Comparison of ENCODE assay signal across 20 cellular contexts in genomic region chr20:7123457-7123856, GRCh38.
DNase-seq lines count a peak whose midpoint lies in the region; ATAC-seq and TF ChIP-seq lines count a peak whose summit lies in the region.
"Had no signal": no experiment of that assay in that cellular context is flagged by ENCODE, and none has a peak within 500 bp of the region (broad histone marks: within the 10 kb centered on the region; RNA-seq: fewer than 3 reads in every experiment).

No MANE protein-coding gene starts in this region.

- no peaks in the 10 kb centered on the region for H3K79me2 ChIP-seq in GM23338 (replicated peaks; ENCODE audit: insufficient read depth)

- H3K4me3 ChIP-seq in GM23338, result no peak overlapping the region
- H3K4me3 ChIP-seq: BLaER1 treated with 17β-estradiol and CSF1 and Interleukin-3, amounts not matched to agents 10 nM and 100 nM; Peyer's patch had no signal

- no peak overlapping the region for H3K27ac ChIP-seq in GM23338 (ENCODE audit: low read depth)
- H3K27ac ChIP-seq: BLaER1 treated with 17β-estradiol and CSF1 and Interleukin-3, amounts not matched to agents 10 nM and 100 nM; Peyer's patch had no signal

- H3K36me3 Mint-ChIP-seq in GM23338 (ENCODE audit: low read depth), result no peaks in the 10 kb centered on the region
- H3K36me3 Mint-ChIP-seq in mesothelial cell of epicardium, result no peaks in the 10 kb centered on the region
- H3K36me3 Mint-ChIP-seq: CD4-positive, alpha-beta memory T cell had no signal

- H3K9me3 Mint-ChIP-seq in GM23338 (no peaks in the 10 kb centered on the region), mesothelial cell of epicardium (no peaks in the 10 kb centered on the region)

- no peak for TF ChIP-seq CTCF in GM23338 (conservative IDR thresholded peaks at IDR 0.05; ENCODE audit: low read depth in 2 of 2)
- no peak for TF ChIP-seq CTCF in mesothelial cell of epicardium (IDR thresholded peaks at IDR 0.05; ENCODE audit: unreplicated experiment)

- H3K4me1 Mint-ChIP-seq in GM23338, result peaks cover 6% of the 10 kb centered on the region
- no peaks in the 10 kb centered on the region for H3K4me1 Mint-ChIP-seq in mesothelial cell of epicardium
- H3K4me1 Mint-ChIP-seq: CD4-positive, alpha-beta memory T cell had no signal

- H2AFZ ChIP-seq in GM23338, result peak overlapping the region; percentile 69; the same call in 1 of the 2 replicates

- no peak overlapping the region for H3K4me2 ChIP-seq in GM23338
- H3K4me2 ChIP-seq: BLaER1 treated with 17β-estradiol and CSF1 and Interleukin-3, amounts not matched to agents 10 nM and 100 nM had no signal

- H3K36me3 ChIP-seq in GM23338 (ENCODE audit: insufficient read depth), result no peaks in the 10 kb centered on the region
- H3K36me3 ChIP-seq: BLaER1 treated with 17β-estradiol and CSF1 and Interleukin-3, amounts not matched to agents 10 nM and 100 nM; Peyer's patch had no signal

- no peaks in the 10 kb centered on the region for H3F3A ChIP-seq in GM23338 (replicated peaks; ENCODE audit: low read depth)

- H3K9me2 ChIP-seq in GM23338 (ENCODE audit: insufficient read depth), result no peaks in the 10 kb centered on the region; the same call in 1 of the 2 replicates

- H3K27me3 ChIP-seq in GM23338 (ENCODE audit: insufficient read depth), result no peaks in the 10 kb centered on the region
- H3K27me3 ChIP-seq: BLaER1 treated with 17β-estradiol and CSF1 and Interleukin-3, amounts not matched to agents 10 nM and 100 nM; Peyer's patch had no signal

- no peak for DNase-seq in GM23338 (ENCODE audit: low spot score)
- peak in 2 of 3 experiments; percentile 52 to 77 for DNase-seq in NCI-H1417 (lab: John Stamatoyannopoulos, UW)
- no peak for DNase-seq in Right ventricle myocardium superior
- peak; percentile 42 for DNase-seq in left ventricle myocardium superior
- no peak for DNase-seq in hippocampal formation (lab: John Stamatoyannopoulos, UW)
- DNase-seq in mesothelial cell of epicardium (ENCODE audit: low spot score in 2 of 2, unreplicated experiment in 2 of 2), result no peak
- no peak for DNase-seq in SIG-M5 (lab: John Stamatoyannopoulos, UW)
- DNase-seq: CD4-positive, alpha-beta memory T cell; DMS153; GOT3; HCEC 1CT; Karpas-422; MV-4-11; NCI-H2029 treated with DMSO at 0.1 percent for 48 hours; NCI-H2171 treated with DMSO at 0.1 percent for 48 hours; NCI-H446 treated with DMSO at 0.1 percent for 48 hours; NCI-H774; Peyer's patch had no signal

- no peaks in the 10 kb centered on the region for H4K20me1 ChIP-seq in GM23338 (replicated peaks; ENCODE audit: insufficient read depth)
- H4K20me1 ChIP-seq: BLaER1 treated with 17β-estradiol and CSF1 and Interleukin-3, amounts not matched to agents 10 nM and 100 nM had no signal

- H3K27me3 Mint-ChIP-seq in GM23338 (ENCODE audit: insufficient read depth, low read depth, poor library complexity) (no peaks in the 10 kb centered on the region), mesothelial cell of epicardium (ENCODE audit: low read depth) (peaks cover 9% of the 10 kb centered on the region)
- H3K27me3 Mint-ChIP-seq: CD4-positive, alpha-beta memory T cell had no signal

- H3K4me3 Mint-ChIP-seq in GM23338 (no peak overlapping the region), mesothelial cell of epicardium (no peak overlapping the region)
- H3K4me3 Mint-ChIP-seq: CD4-positive, alpha-beta memory T cell had no signal

- H3K4me1 ChIP-seq in GM23338 (ENCODE audit: insufficient read depth), result peaks cover 5% of the 10 kb centered on the region; the same call in 1 of the 2 replicates
- H3K4me1 ChIP-seq: BLaER1 treated with 17β-estradiol and CSF1 and Interleukin-3, amounts not matched to agents 10 nM and 100 nM; Peyer's patch had no signal

- ATAC-seq in GM23338, result no peak
- ATAC-seq in Right ventricle myocardium superior (ENCODE audit: poor library complexity), result peak; percentile 99
- ATAC-seq in left ventricle myocardium superior, result peak; percentile 99
- ATAC-seq in GM19452 (IDR thresholded peaks at IDR 0.05; ENCODE audit: unreplicated experiment), result no peak

- H3K27ac Mint-ChIP-seq in GM23338 (no peak overlapping the region), mesothelial cell of epicardium (no peak overlapping the region)
- H3K27ac Mint-ChIP-seq: CD4-positive, alpha-beta memory T cell had no signal

- intact Hi-C loops in Right ventricle myocardium superior (cut with DNase I) (no loop called here), left ventricle myocardium superior (cut with micrococcal nuclease) (no loop called here)

TF ChIP-seq in GM23338, 12 proteins besides CTCF, POLR2A, EP300 and RAD21:
- TF ChIP-seq REST (IDR thresholded peaks at IDR 0.05; ENCODE audit: unreplicated experiment) (no peak), ETS1 (IDR thresholded peaks at IDR 0.05) (no peak)

Comparison
In these comparisons a context has a peak if more than half of its experiments do, and no peak if none do; other contexts are left out.
1. DNase-seq: peak in NCI-H1417 (2 of 3) and left ventricle myocardium superior (single experiment); none in GM23338 (single experiment), Right ventricle myocardium superior (single experiment), hippocampal formation (0 of 2), mesothelial cell of epicardium (0 of 2) and SIG-M5 (single experiment).
2. ATAC-seq: peak in Right ventricle myocardium superior (single experiment) and left ventricle myocardium superior (single experiment); none in GM23338 (single experiment) and GM19452 (single experiment).